ENCODE assay signal across 14 cellular contexts in genomic region chr6:22886881-22887581, GRCh38.
DNase-seq lines count a peak whose midpoint lies in the region; ATAC-seq, FAIRE-seq and TF ChIP-seq lines count a peak whose summit lies in the region.
"Had no signal": no experiment of that assay in that cellular context is flagged by ENCODE, and none has a peak within 500 bp of the region (broad histone marks: within the 10 kb centered on the region; RNA-seq: fewer than 3 reads in every experiment).

No MANE protein-coding gene starts in this region.

- no peaks in the 10 kb centered on the region for H3K4me1 Mint-ChIP-seq in stimulated activated naive CD8-positive, alpha-beta T cell treated with anti-CD3 and anti-CD28 coated beads, Interleukin-15, amount 100 ng/mL, for 72 hours

- H3K27ac Mint-ChIP-seq in stimulated activated naive CD8-positive, alpha-beta T cell treated with anti-CD3 and anti-CD28 coated beads, Interleukin-15, amount 100 ng/mL, for 72 hours = no peak overlapping the region

- peak; percentile 60 for DNase-seq in GM12865 (ENCODE audit: low read depth)
- DNase-seq in MV-4-11 (lab: John Stamatoyannopoulos, UW) = peak; percentile 78
- DNase-seq in astrocyte of the hippocampus (ENCODE audit: low read depth, low spot score) = peak; percentile 86
- DNase-seq in non-pigmented ciliary epithelial cell (ENCODE audit: low read depth) = peak; percentile 65
- no peak for DNase-seq in HTR-8/SVneo (ENCODE audit: insufficient read length, low spot score)
- no peak for DNase-seq in activated CD4-positive, CD25-positive, alpha-beta regulatory T cell treated with anti-CD3 and anti-CD28 coated beads, Interleukin-2, amount 50 U/mL, for 72 hours
- DNase-seq in stimulated activated naive CD8-positive, alpha-beta T cell treated with anti-CD3 and anti-CD28 coated beads, Interleukin-15, amount 100 ng/mL, for 72 hours = no peak
- DNase-seq: activated CD4-positive, alpha-beta T cell treated with anti-CD3 and anti-CD28 coated beads for 1 hour; kidney; spleen had no signal

- no peak for ATAC-seq in HG02642 (IDR thresholded peaks at IDR 0.05; ENCODE audit: poor library complexity, unreplicated experiment)
- ATAC-seq in stimulated activated naive CD8-positive, alpha-beta T cell treated with anti-CD3 and anti-CD28 coated beads, Interleukin-15, amount 100 ng/mL, for 72 hours = no peak

- FAIRE-seq in HTR-8/SVneo (lab: Jason Lieb, UNC) = no peak
- FAIRE-seq: H1, kidney had no signal

- no peaks in the 10 kb centered on the region for H3K27me3 Mint-ChIP-seq in stimulated activated naive CD8-positive, alpha-beta T cell treated with anti-CD3 and anti-CD28 coated beads, Interleukin-15, amount 100 ng/mL, for 72 hours

- TF ChIP-seq CTCF in GM12865 (IDR thresholded peaks at IDR 0.05; ENCODE audit: insufficient read depth, low read depth, low read length, missing control alignments) = no peak

- H3K4me3 Mint-ChIP-seq in stimulated activated naive CD8-positive, alpha-beta T cell treated with anti-CD3 and anti-CD28 coated beads, Interleukin-15, amount 100 ng/mL, for 72 hours = no peak overlapping the region
- H3K4me3 Mint-ChIP-seq: neural crest cell had no signal

- no peak overlapping the region for H3K4me3 ChIP-seq in GM12865 (ENCODE audit: low read depth, low read length)
- H3K4me3 ChIP-seq: SK-N-MC, spleen had no signal

- no peaks in the 10 kb centered on the region for H3K9me3 Mint-ChIP-seq in stimulated activated naive CD8-positive, alpha-beta T cell treated with anti-CD3 and anti-CD28 coated beads, Interleukin-15, amount 100 ng/mL, for 72 hours

Comparison
In these comparisons a context has a peak if more than half of its experiments do, and no peak if none do; other contexts are left out.
1. DNase-seq: peak in GM12865 (single experiment), MV-4-11 (single experiment), astrocyte of the hippocampus (single experiment) and non-pigmented ciliary epithelial cell (single experiment); none in HTR-8/SVneo (single experiment), activated CD4-positive, CD25-positive, alpha-beta regulatory T cell treated with anti-CD3 and anti-CD28 coated beads, Interleukin-2, amount 50 U/mL, for 72 hours (single experiment) and stimulated activated naive CD8-positive, alpha-beta T cell treated with anti-CD3 and anti-CD28 coated beads, Interleukin-15, amount 100 ng/mL, for 72 hours (0 of 2).